ENCODE assay signal across 25 cellular contexts in the genomic region with DNA sequence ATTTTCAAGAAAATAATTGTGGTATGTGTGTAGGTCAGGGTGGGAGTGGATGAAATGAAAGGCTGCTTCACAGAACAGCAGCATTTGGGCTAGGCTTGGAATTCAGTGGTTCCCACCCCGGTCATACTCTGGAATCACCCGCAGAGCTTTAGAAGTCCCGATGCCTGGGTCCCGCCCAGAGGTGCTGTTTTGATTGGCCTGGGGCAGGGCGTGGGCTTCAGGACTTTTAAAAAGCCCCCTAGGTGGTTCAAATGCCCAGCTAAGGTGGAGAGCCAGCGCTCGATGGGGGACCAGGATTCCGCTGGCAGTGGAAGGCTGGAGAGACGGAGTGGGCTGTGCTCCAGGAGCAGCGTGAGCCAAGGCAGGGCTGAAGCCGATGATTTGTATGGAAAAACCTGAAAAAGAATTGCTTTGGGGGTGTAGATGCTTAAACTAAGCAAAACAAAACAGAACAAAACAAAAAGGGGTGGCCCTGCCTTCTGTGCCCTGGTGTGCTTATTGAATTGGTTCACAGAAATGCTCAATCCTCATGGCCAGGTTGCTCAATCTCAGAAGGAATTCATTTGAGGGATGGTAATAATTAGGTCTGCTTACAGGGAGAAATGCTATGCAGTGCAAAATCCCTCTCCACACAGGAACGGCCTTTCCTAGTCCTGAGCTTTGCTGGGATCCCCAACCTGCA.
DNase-seq lines count a peak whose midpoint lies in the region; ATAC-seq lines count a peak whose summit lies in the region.
"Had no signal": no experiment of that assay in that cellular context is flagged by ENCODE, and none has a peak within 500 bp of the region (broad histone marks: within the 10 kb centered on the region; RNA-seq: fewer than 3 reads in every experiment).

No MANE protein-coding gene starts in this region.

- ATAC-seq in left lobe of liver, result no peak
- ATAC-seq in activated naive CD4-positive, alpha-beta T cell treated with anti-CD3 and anti-CD28 coated beads, Interleukin-2, amount 50 U/mL, for 72 hours, result no peak
- ATAC-seq: heart right ventricle, Panc1, T-helper 17 cell had no signal

- H3K4me3 Mint-ChIP-seq in activated naive CD4-positive, alpha-beta T cell treated with anti-CD3 and anti-CD28 coated beads for 36 hours, result no peak overlapping the region
- H3K4me3 Mint-ChIP-seq: nephron progenitor cell; stimulated activated memory B cell treated with anti-CD40 and anti-IgM and Interleukin-4, amounts not matched to agents 10 μg/mL and 1 μg/mL and 100 μg/mL, for 72 hours; T-helper 17 cell; type B pancreatic cell had no signal

- CTCF ChIA-PET in activated naive CD4-positive, alpha-beta T cell treated with anti-CD3 and anti-CD28 coated beads for 36 hours (lab: Charles Lee), result no interaction called here

- H3K36me3 ChIP-seq in H7 (replicated peaks; ENCODE audit: control insufficient read depth, insufficient read depth, low read length), result no peaks in the 10 kb centered on the region
- H3K36me3 ChIP-seq: heart right ventricle, ovary had no signal

- H3K9me3 Mint-ChIP-seq in activated naive CD4-positive, alpha-beta T cell treated with anti-CD3 and anti-CD28 coated beads, Interleukin-2, amount 50 U/mL, for 72 hours, result peaks cover 0 to 1% of the 10 kb centered on the region in 2 donors
- no peaks in the 10 kb centered on the region for H3K9me3 Mint-ChIP-seq in activated naive CD4-positive, alpha-beta T cell treated with anti-CD3 and anti-CD28 coated beads for 36 hours

- H3K4me3 ChIP-seq in H7 (ENCODE audit: insufficient read depth, low read depth, low read length), result no peak overlapping the region
- H3K4me3 ChIP-seq: heart right ventricle, ovary had no signal

- DNase-seq in ELF-1 (ENCODE audit: low read depth, low spot score) (peak; percentile 23), H7 (peak; percentile 43), epidermal melanocyte (ENCODE audit: insufficient read length, low spot score) (peak; percentile 43), left lobe of liver (ENCODE audit: low spot score) (peak; percentile 5), HuH-7.5 (ENCODE audit: low spot score) (no peak)
- DNase-seq in activated naive CD4-positive, alpha-beta T cell treated with anti-CD3 and anti-CD28 coated beads, Interleukin-2, amount 50 U/mL, for 72 hours (ENCODE audit: low spot score in 2 of 2), result no peak
- DNase-seq in activated naive CD4-positive, alpha-beta T cell treated with anti-CD3 and anti-CD28 coated beads for 36 hours, result no peak
- DNase-seq: activated CD4-positive, alpha-beta T cell treated with anti-CD3 and anti-CD28 coated beads, Interleukin-2, amount 50 U/mL, for 48 hours; activated naive CD4-positive, alpha-beta T cell; activated T-cell treated with anti-CD3 and anti-CD28 coated beads, Interleukin-2, amount 50 U/mL, for 48 hours; amniotic stem cell; Calu3; DMS79; effector CD4-positive, alpha-beta T cell; heart right ventricle; MM.1S; NCI-H2029 treated with DMSO at 0.1 percent for 48 hours; NCI-H526 treated with DMSO at 0.1 percent for 48 hours; nephron progenitor cell; ovary; SHP77; T-helper 17 cell had no signal

- H3K27me3 Mint-ChIP-seq in activated naive CD4-positive, alpha-beta T cell treated with anti-CD3 and anti-CD28 coated beads for 36 hours (ENCODE audit: low read depth), result peaks cover 9% of the 10 kb centered on the region

- H3K27me3 ChIP-seq in H7 (ENCODE audit: control insufficient read depth, insufficient read depth, low read length), result no peaks in the 10 kb centered on the region
- H3K27me3 ChIP-seq: ovary had no signal

- no peak overlapping the region for H3K27ac Mint-ChIP-seq in activated naive CD4-positive, alpha-beta T cell treated with anti-CD3 and anti-CD28 coated beads, Interleukin-2, amount 50 U/mL, for 72 hours
- H3K27ac Mint-ChIP-seq in activated naive CD4-positive, alpha-beta T cell treated with anti-CD3 and anti-CD28 coated beads for 36 hours, result no peak overlapping the region
- H3K27ac Mint-ChIP-seq: nephron progenitor cell; stimulated activated memory B cell treated with anti-CD40 and anti-IgM and Interleukin-4, amounts not matched to agents 10 μg/mL and 1 μg/mL and 100 μg/mL, for 72 hours; T-helper 17 cell; type B pancreatic cell had no signal

- no peaks in the 10 kb centered on the region for H3K4me1 Mint-ChIP-seq in activated naive CD4-positive, alpha-beta T cell treated with anti-CD3 and anti-CD28 coated beads for 36 hours (ENCODE audit: low read depth)
- H3K4me1 Mint-ChIP-seq: stimulated activated memory B cell treated with anti-CD40 and anti-IgM and Interleukin-4, amounts not matched to agents 10 μg/mL and 1 μg/mL and 100 μg/mL, for 72 hours; T-helper 17 cell had no signal

- H3K36me3 Mint-ChIP-seq in activated naive CD4-positive, alpha-beta T cell treated with anti-CD3 and anti-CD28 coated beads, Interleukin-2, amount 50 U/mL, for 72 hours, result no peaks in the 10 kb centered on the region
- H3K36me3 Mint-ChIP-seq in activated naive CD4-positive, alpha-beta T cell treated with anti-CD3 and anti-CD28 coated beads for 36 hours (ENCODE audit: low read depth), result no peaks in the 10 kb centered on the region
- H3K36me3 Mint-ChIP-seq: stimulated activated memory B cell treated with anti-CD40 and anti-IgM and Interleukin-4, amounts not matched to agents 10 μg/mL and 1 μg/mL and 100 μg/mL, for 72 hours; type B pancreatic cell had no signal

- intact Hi-C loops in activated naive CD4-positive, alpha-beta T cell treated with anti-CD3 and anti-CD28 coated beads for 36 hours (cut with micrococcal nuclease), result no loop called here

Comparison
In these comparisons a context has a peak if more than half of its experiments do, and no peak if none do; other contexts are left out.
1. DNase-seq: peak in ELF-1 (single experiment), H7 (single experiment), epidermal melanocyte (single experiment) and left lobe of liver (single experiment); none in activated naive CD4-positive, alpha-beta T cell treated with anti-CD3 and anti-CD28 coated beads, Interleukin-2, amount 50 U/mL, for 72 hours (0 of 2), HuH-7.5 (single experiment) and activated naive CD4-positive, alpha-beta T cell treated with anti-CD3 and anti-CD28 coated beads for 36 hours (single experiment).